22 cellular contexts compared by ENCODE assay signal in genomic region chrY:7656596-7656995, GRCh38.
"Had no signal": no experiment of that assay in that cellular context is flagged by ENCODE, and none has a peak within 500 bp of the region (broad histone marks: within the 10 kb centered on the region; RNA-seq: fewer than 3 reads in every experiment).

No MANE protein-coding gene starts in this region.

- DNase-seq: activated CD4-positive, alpha-beta T cell treated with anti-CD3 and anti-CD28 coated beads for 4 hours; activated CD8-positive, alpha-beta memory T cell treated with anti-CD3 and anti-CD28 coated beads, Interleukin-2, amount 50 U/mL, for 4 hours; activated CD8-positive, alpha-beta T cell treated with anti-CD3 and anti-CD28 coated beads for 36 hours; activated gamma-delta T cell treated with Interleukin-2 at 50 U/mL for 16 hours; activated naive CD4-positive, alpha-beta T cell treated with anti-CD3 and anti-CD28 coated beads, Interleukin-2, amount 10 ng/mL, durations not matched to agents 7 days and 5 days; activated naive CD8-positive, alpha-beta T cell treated with anti-CD3 and anti-CD28 coated beads for 36 hours; activated T-cell treated with anti-CD3 and anti-CD28 coated beads, Interleukin-2, amount 50 U/mL, for 72 hours; anterior cingulate cortex; cerebellar nuclear complex; Kasumi-1; NCI-H1048; NCI-H146; NCI-H1930; NCI-H2171 treated with DMSO at 0.1 percent for 48 hours; NCI-H226; NCI-H526; NCI-H774; SIG-M5; T-cell had no signal

- H3K27ac Mint-ChIP-seq: activated CD8-positive, alpha-beta T cell treated with anti-CD3 and anti-CD28 coated beads for 36 hours; activated naive CD4-positive, alpha-beta T cell treated with anti-CD3 and anti-CD28 coated beads, Interleukin-2, amount 10 ng/mL, durations not matched to agents 7 days and 5 days; activated naive CD8-positive, alpha-beta T cell treated with anti-CD3 and anti-CD28 coated beads for 36 hours; activated T-cell treated with anti-CD3 and anti-CD28 coated beads, Interleukin-2, amount 50 U/mL, for 72 hours; activated T-helper 2 cell treated with anti-CD3 and anti-CD28 coated beads, Interferon-gamma antibody, Interleukin-2, Interleukin-4, amounts not matched to agents 10 μg/mL and 5 μg/mL and 100 μg/mL, durations not matched to agents 14 hours and 24 hours and 36 hours; T-cell had no signal

- H3K4me3 ChIP-seq: SK-N-MC had no signal

- ATAC-seq: activated CD8-positive, alpha-beta T cell treated with anti-CD3 and anti-CD28 coated beads for 36 hours; activated T-cell treated with anti-CD3 and anti-CD28 coated beads, Interleukin-2, amount 50 U/mL, for 72 hours; T-cell had no signal

- H3K36me3 Mint-ChIP-seq: activated naive CD4-positive, alpha-beta T cell treated with anti-CD3 and anti-CD28 coated beads, Interleukin-2, amount 10 ng/mL, durations not matched to agents 7 days and 5 days; activated naive CD8-positive, alpha-beta T cell treated with anti-CD3 and anti-CD28 coated beads for 36 hours; T-cell had no signal

- H3K9me3 Mint-ChIP-seq: activated CD8-positive, alpha-beta T cell treated with anti-CD3 and anti-CD28 coated beads for 36 hours; activated naive CD4-positive, alpha-beta T cell treated with anti-CD3 and anti-CD28 coated beads, Interleukin-2, amount 10 ng/mL, durations not matched to agents 7 days and 5 days; activated naive CD8-positive, alpha-beta T cell treated with anti-CD3 and anti-CD28 coated beads for 36 hours; activated T-cell treated with anti-CD3 and anti-CD28 coated beads, Interleukin-2, amount 50 U/mL, for 72 hours; activated T-helper 2 cell treated with anti-CD3 and anti-CD28 coated beads, Interferon-gamma antibody, Interleukin-2, Interleukin-4, amounts not matched to agents 10 μg/mL and 5 μg/mL and 100 μg/mL, durations not matched to agents 14 hours and 24 hours and 36 hours; T-cell had no signal

- H3K4me3 Mint-ChIP-seq: activated CD8-positive, alpha-beta T cell treated with anti-CD3 and anti-CD28 coated beads for 36 hours; activated naive CD4-positive, alpha-beta T cell treated with anti-CD3 and anti-CD28 coated beads, Interleukin-2, amount 10 ng/mL, durations not matched to agents 7 days and 5 days; activated naive CD8-positive, alpha-beta T cell treated with anti-CD3 and anti-CD28 coated beads for 36 hours; activated T-cell treated with anti-CD3 and anti-CD28 coated beads, Interleukin-2, amount 50 U/mL, for 72 hours; T-cell had no signal

- H3K4me1 Mint-ChIP-seq: activated naive CD4-positive, alpha-beta T cell treated with anti-CD3 and anti-CD28 coated beads, Interleukin-2, amount 10 ng/mL, durations not matched to agents 7 days and 5 days; activated naive CD8-positive, alpha-beta T cell treated with anti-CD3 and anti-CD28 coated beads for 36 hours; T-cell had no signal

- H3K27me3 Mint-ChIP-seq: activated CD8-positive, alpha-beta T cell treated with anti-CD3 and anti-CD28 coated beads for 36 hours; activated naive CD4-positive, alpha-beta T cell treated with anti-CD3 and anti-CD28 coated beads, Interleukin-2, amount 10 ng/mL, durations not matched to agents 7 days and 5 days; activated naive CD8-positive, alpha-beta T cell treated with anti-CD3 and anti-CD28 coated beads for 36 hours; T-cell had no signal

- H3K27ac ChIP-seq: SK-N-MC, VCaP had no signal
